In the genomic region with DNA sequence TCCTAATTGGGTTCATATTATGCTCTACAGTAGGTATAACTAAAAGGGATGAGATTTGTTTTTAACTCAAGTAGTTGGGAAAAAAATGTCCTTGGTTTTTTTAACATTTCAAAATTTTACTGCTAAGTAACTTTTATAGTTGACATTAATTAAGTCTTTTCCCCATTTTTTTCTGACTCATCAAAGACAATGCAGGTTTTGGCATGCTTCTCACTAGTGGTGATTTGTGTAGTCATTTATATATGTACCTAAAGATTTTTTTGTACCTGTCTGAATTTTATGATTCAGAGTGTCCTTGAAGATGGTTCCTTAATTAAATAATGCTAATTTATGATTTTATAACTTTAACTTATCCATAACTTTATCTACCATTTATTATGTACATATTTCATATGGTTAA, we compare ENCODE assay signal across 23 cellular contexts.
"Had no signal": no experiment of that assay in that cellular context is flagged by ENCODE, and none has a peak within 500 bp of the region (broad histone marks: within the 10 kb centered on the region; RNA-seq: fewer than 3 reads in every experiment).

No MANE protein-coding gene starts in this region.

- H3K4me3 ChIP-seq: left lung, lower lobe of right lung, ovary, right atrium auricular region, right lobe of liver, stomach, testis, thyroid gland, transverse colon, upper lobe of left lung, vagina had no signal

- H3K27ac ChIP-seq: left lung, lower lobe of right lung, ovary, right atrium auricular region, right lobe of liver, stomach, testis, thyroid gland, transverse colon, upper lobe of left lung, vagina had no signal

- DNase-seq: hippocampal formation; kidney; left colon; left lung; lower lobe of right lung; mesendoderm; naive B cell; natural killer cell; ovary; right lobe of liver; stimulated activated CD4-positive, alpha-beta T cell treated with anti-CD3 and anti-CD28 coated beads, Interleukin-12 subunit alpha, Interleukin-12 subunit beta, amount 100 ng/mL, for 4 hours; stimulated activated CD4-positive, alpha-beta T cell treated with anti-CD3 and anti-CD28 coated beads, Interleukin-15, amount 100 ng/mL, for 24 hours; stimulated activated CD4-positive, alpha-beta T cell treated with anti-CD3 and anti-CD28 coated beads, Interleukin-2, amount 100 ng/mL, for 24 hours; stimulated activated CD4-positive, alpha-beta T cell treated with anti-CD3 and anti-CD28 coated beads, Interleukin-4, amount 100 ng/mL, for 1 hour; stimulated activated naive B cell treated with anti-CD40 and anti-IgM and Interleukin-4, amounts not matched to agents 10 μg/mL and 1 μg/mL and 100 μg/mL, for 72 hours; stimulated activated naive CD8-positive, alpha-beta T cell treated with anti-CD3 and anti-CD28 coated beads, Interleukin-15, Interleukin-2, amounts not matched to agents 100 U/mL and 50 U/mL, for 24 hours; stomach; testis; thyroid gland; transverse colon; upper lobe of left lung had no signal

- FAIRE-seq: kidney had no signal

- ATAC-seq: left colon; left lung; lower lobe of right lung; natural killer cell; right lobe of liver; stimulated activated naive B cell treated with anti-CD40 and anti-IgM and Interleukin-4, amounts not matched to agents 10 μg/mL and 1 μg/mL and 100 μg/mL, for 72 hours; stimulated activated naive CD8-positive, alpha-beta T cell treated with anti-CD3 and anti-CD28 coated beads, Interleukin-15, Interleukin-2, amounts not matched to agents 100 U/mL and 50 U/mL, for 24 hours had no signal
